In genomic region chr4:17324431-17324830, GRCh38 we compare ENCODE assay signal across 8 cellular contexts.
DNase-seq lines count a peak whose midpoint lies in the region; ATAC-seq and TF ChIP-seq lines count a peak whose summit lies in the region.

No MANE protein-coding gene starts in this region.

- intact Hi-C loops in left ventricle myocardium inferior (cut with micrococcal nuclease), result no loop called here
- intact Hi-C loops in spleen (cut with DNase I; ENCODE audit: low total_unique reads), result loop anchor here (10.0 kb wide), 1 partner anchor 1030 kb away; no protein-coding TSS in a partner anchor

- peaks cover 15% of the 10 kb centered on the region for H3K9me3 ChIP-seq in left ventricle myocardium inferior (replicated peaks)
- peaks cover 0 to 10% (median 0%) of the 10 kb centered on the region in 8 donors for H3K9me3 ChIP-seq in spleen

- WGBS in spleen, 5 donors, result 5 to 8% (median 6%) methylated on average over 11 of the region's 11 CpGs

- H3K4me1 ChIP-seq in left ventricle myocardium inferior, result peaks cover 20% of the 10 kb centered on the region
- H3K4me1 ChIP-seq in spleen, result peaks cover 3 to 20% (median 12%) of the 10 kb centered on the region in 6 donors

- POLR2A ChIA-PET in RWPE1 (lab: Yijun Ruan, JAX; ENCODE audit: low non-redundant PET), result no interaction called here

- peak; percentile 72 for DNase-seq in Ammon's horn (ENCODE audit: low spot score)
- DNase-seq in RWPE1 (ENCODE audit: low spot score), result peak; percentile 13
- peak; percentile 20 for DNase-seq in activated naive CD8-positive, alpha-beta T cell treated with anti-CD3 and anti-CD28 coated beads for 36 hours
- no peak for DNase-seq in left ventricle myocardium inferior
- no peak for DNase-seq in spleen
- DNase-seq in islet precursor cell, result no peak

- peaks cover 1% of the 10 kb centered on the region for H3K36me3 Mint-ChIP-seq in activated naive CD8-positive, alpha-beta T cell treated with anti-CD3 and anti-CD28 coated beads for 36 hours

- TF ChIP-seq CTCF in RWPE1 (conservative IDR thresholded peaks at IDR 0.05; ENCODE audit: low read depth), result peak; percentile 40
- peak; percentile 78 for TF ChIP-seq CTCF in left ventricle myocardium inferior (IDR thresholded peaks at IDR 0.05; ENCODE audit: borderline replicate concordance)
- peak in 7 of 11 experiments; percentile 31 to 63 (median 47) for TF ChIP-seq CTCF in spleen (IDR thresholded peaks at IDR 0.05 in 8 of 11, conservative IDR thresholded peaks at IDR 0.05 in 3 of 11)

- H3K4me3 Mint-ChIP-seq in activated naive CD8-positive, alpha-beta T cell treated with anti-CD3 and anti-CD28 coated beads for 36 hours, result peak overlapping the region; percentile 46

- no peak overlapping the region for H3K27ac ChIP-seq in RWPE1
- no peak overlapping the region for H3K27ac ChIP-seq in left ventricle myocardium inferior (replicated peaks)
- H3K27ac ChIP-seq in spleen, result peak overlapping the region in 2 of 8 donors; percentile 4 to 10

- CTCF ChIA-PET in RWPE1 (lab: Yijun Ruan, JAX), result interaction anchor here (0.7 to 1.6 kb wide), 2 partner anchors 9 to 186 kb away, joined by 4 read pairs; no protein-coding TSS in a partner anchor

- peak overlapping the region; percentile 31 for H3K27ac Mint-ChIP-seq in activated naive CD8-positive, alpha-beta T cell treated with anti-CD3 and anti-CD28 coated beads for 36 hours

- no peaks in the 10 kb centered on the region for H3K27me3 Mint-ChIP-seq in activated naive CD8-positive, alpha-beta T cell treated with anti-CD3 and anti-CD28 coated beads for 36 hours

- no peak for TF ChIP-seq POLR2A in spleen (IDR thresholded peaks at IDR 0.05)

- H3K36me3 ChIP-seq in left ventricle myocardium inferior (no peaks in the 10 kb centered on the region), spleen (no peaks in the 10 kb centered on the region)

- ATAC-seq in GM21526 (IDR thresholded peaks at IDR 0.05; ENCODE audit: low FRiP score, unreplicated experiment), result peak; percentile 62
- no peak for ATAC-seq in GM18520 (IDR thresholded peaks at IDR 0.05; ENCODE audit: unreplicated experiment)

- H3K4me3 ChIP-seq in left ventricle myocardium inferior (peak overlapping the region; percentile 15), spleen (no peak overlapping the region)

- peaks cover 7% of the 10 kb centered on the region for H3K9me3 Mint-ChIP-seq in activated naive CD8-positive, alpha-beta T cell treated with anti-CD3 and anti-CD28 coated beads for 36 hours

- H3K4me1 Mint-ChIP-seq in activated naive CD8-positive, alpha-beta T cell treated with anti-CD3 and anti-CD28 coated beads for 36 hours, result peaks cover 24% of the 10 kb centered on the region

- H3K27me3 ChIP-seq in left ventricle myocardium inferior (ENCODE audit: low read depth) (no peaks in the 10 kb centered on the region), spleen (replicated peaks in 1 of 7) (no peaks in the 10 kb centered on the region)

Comparison
In these comparisons a context has a peak if more than half of its experiments do, and no peak if none do; other contexts are left out.
1. DNase-seq: peak in Ammon's horn (single experiment), RWPE1 (single experiment) and activated naive CD8-positive, alpha-beta T cell treated with anti-CD3 and anti-CD28 coated beads for 36 hours (single experiment); none in left ventricle myocardium inferior (single experiment), spleen (single experiment) and islet precursor cell (single experiment).
2. Peak in every context shown above with its lines, with median percentiles within 50 percentile points of each other: CTCF ChIP-seq.